In genomic region chr15:83733206-83733605, GRCh38 we compare ENCODE assay signal across 15 cellular contexts.
DNase-seq lines count a peak whose midpoint lies in the region; ATAC-seq, FAIRE-seq and TF ChIP-seq lines count a peak whose summit lies in the region.
"Had no signal": no experiment of that assay in that cellular context is flagged by ENCODE, and none has a peak within 500 bp of the region (broad histone marks: within the 10 kb centered on the region; RNA-seq: fewer than 3 reads in every experiment).

No MANE protein-coding gene starts in this region.

- H3K36me3 Mint-ChIP-seq in activated naive CD4-positive, alpha-beta T cell treated with anti-CD3 and anti-CD28 coated beads for 36 hours (ENCODE audit: low read depth): no peaks in the 10 kb centered on the region
- H3K36me3 Mint-ChIP-seq: CD4-positive, alpha-beta memory T cell; neural progenitor cell; stimulated activated effector memory CD8-positive, alpha-beta T cell treated with anti-CD3 and anti-CD28 coated beads, Interleukin-12 subunit alpha, Interleukin-12 subunit beta, amount 100 ng/mL, for 72 hours had no signal

- TF ChIP-seq POLR2A in lower leg skin (IDR thresholded peaks at IDR 0.05) (no peak), thyroid gland (IDR thresholded peaks at IDR 0.05) (no peak)

- H3K9me3 Mint-ChIP-seq in activated naive CD4-positive, alpha-beta T cell treated with anti-CD3 and anti-CD28 coated beads for 36 hours: no peaks in the 10 kb centered on the region

- 81 to 85% methylated on average over 2 of the region's 2 CpGs for WGBS in pancreas, 2 donors
- 88 to 90% methylated on average over 2 of the region's 2 CpGs for WGBS in lower leg skin, 2 donors
- 88 to 97% methylated on average over 2 of the region's 2 CpGs for WGBS in thyroid gland, 2 donors

- no peaks in the 10 kb centered on the region for H3K9me3 ChIP-seq in pancreas
- H3K9me3 ChIP-seq in thyroid gland: no peaks in the 10 kb centered on the region

- H3K27me3 ChIP-seq in pancreas (no peaks in the 10 kb centered on the region), thyroid gland (no peaks in the 10 kb centered on the region)
- H3K27me3 ChIP-seq: neural progenitor cell had no signal

- DNase-seq in ELR (ENCODE audit: low read depth) (peak; percentile 13), RCC 7860 (ENCODE audit: low spot score) (peak; percentile 93), epithelial cell of proximal tubule (ENCODE audit: low read depth) (peak; percentile 90), pancreas (no peak), coronary artery (ENCODE audit: low spot score) (no peak), lower leg skin (ENCODE audit: low spot score in 2 of 2) (no peak), thyroid gland (no peak)
- DNase-seq in activated naive CD4-positive, alpha-beta T cell treated with anti-CD3 and anti-CD28 coated beads for 36 hours: no peak
- DNase-seq: activated CD4-positive, alpha-beta T cell treated with anti-CD3 and anti-CD28 coated beads for 36 hours; CD4-positive, alpha-beta memory T cell; NCI-H1436 treated with DMSO at 0.1 percent for 48 hours had no signal

- peaks cover 17% of the 10 kb centered on the region for H3K27me3 Mint-ChIP-seq in activated naive CD4-positive, alpha-beta T cell treated with anti-CD3 and anti-CD28 coated beads for 36 hours (ENCODE audit: low read depth)
- H3K27me3 Mint-ChIP-seq: central memory CD8-positive, alpha-beta T cell had no signal

- intact Hi-C loops in pancreas (cut with DNase I): no loop called here
- intact Hi-C loops in lower leg skin (cut with DNase I; ENCODE audit: low total_unique reads): no loop called here
- intact Hi-C loops in thyroid gland (cut with DNase I): no loop called here
- intact Hi-C loops in activated naive CD4-positive, alpha-beta T cell treated with anti-CD3 and anti-CD28 coated beads for 36 hours (cut with micrococcal nuclease): no loop called here

- H3K4me3 ChIP-seq in epithelial cell of proximal tubule (ENCODE audit: low read depth, low read length) (no peak overlapping the region), pancreas (no peak overlapping the region), coronary artery (no peak overlapping the region), lower leg skin (ENCODE audit: low read depth, poor library complexity, severe bottlenecking) (no peak overlapping the region), thyroid gland (replicated peaks in 1 of 3) (no peak overlapping the region)
- H3K4me3 ChIP-seq: neural progenitor cell had no signal

- no peak overlapping the region for H3K4me3 Mint-ChIP-seq in activated naive CD4-positive, alpha-beta T cell treated with anti-CD3 and anti-CD28 coated beads for 36 hours
- H3K4me3 Mint-ChIP-seq: activated CD4-positive, alpha-beta T cell treated with anti-CD3 and anti-CD28 coated beads for 36 hours; activated T-helper 17 cell treated with anti-CD3 and anti-CD28 coated beads, Interleukin-2, amount 50 U/mL, for 72 hours; CD4-positive, alpha-beta memory T cell; central memory CD8-positive, alpha-beta T cell; neural progenitor cell; stimulated activated effector memory CD8-positive, alpha-beta T cell treated with anti-CD3 and anti-CD28 coated beads, Interleukin-12 subunit alpha, Interleukin-12 subunit beta, amount 100 ng/mL, for 72 hours had no signal

- no peak overlapping the region for H3K27ac Mint-ChIP-seq in activated naive CD4-positive, alpha-beta T cell treated with anti-CD3 and anti-CD28 coated beads for 36 hours
- H3K27ac Mint-ChIP-seq: activated CD4-positive, alpha-beta T cell treated with anti-CD3 and anti-CD28 coated beads for 36 hours; activated T-helper 17 cell treated with anti-CD3 and anti-CD28 coated beads, Interleukin-2, amount 50 U/mL, for 72 hours; CD4-positive, alpha-beta memory T cell; neural progenitor cell; stimulated activated effector memory CD8-positive, alpha-beta T cell treated with anti-CD3 and anti-CD28 coated beads, Interleukin-12 subunit alpha, Interleukin-12 subunit beta, amount 100 ng/mL, for 72 hours had no signal

- no peaks in the 10 kb centered on the region for H3K4me1 Mint-ChIP-seq in activated naive CD4-positive, alpha-beta T cell treated with anti-CD3 and anti-CD28 coated beads for 36 hours (ENCODE audit: low read depth)
- H3K4me1 Mint-ChIP-seq: activated CD4-positive, alpha-beta T cell treated with anti-CD3 and anti-CD28 coated beads for 36 hours; activated T-helper 17 cell treated with anti-CD3 and anti-CD28 coated beads, Interleukin-2, amount 50 U/mL, for 72 hours; CD4-positive, alpha-beta memory T cell; central memory CD8-positive, alpha-beta T cell; stimulated activated effector memory CD8-positive, alpha-beta T cell treated with anti-CD3 and anti-CD28 coated beads, Interleukin-12 subunit alpha, Interleukin-12 subunit beta, amount 100 ng/mL, for 72 hours had no signal

- H3K36me3 ChIP-seq in pancreas (no peaks in the 10 kb centered on the region), thyroid gland (no peaks in the 10 kb centered on the region)
- H3K36me3 ChIP-seq: neural progenitor cell had no signal

- TF ChIP-seq CTCF in epithelial cell of proximal tubule (conservative IDR thresholded peaks at IDR 0.05; ENCODE audit: low read depth, low read length) (no peak), pancreas (IDR thresholded peaks at IDR 0.05) (no peak), coronary artery (IDR thresholded peaks at IDR 0.05) (no peak), lower leg skin (IDR thresholded peaks at IDR 0.05) (no peak), thyroid gland (IDR thresholded peaks at IDR 0.05) (no peak)

- peak overlapping the region in 2 of 4 donors; percentile 25 to 33 for H3K27ac ChIP-seq in pancreas
- H3K27ac ChIP-seq in coronary artery: no peak overlapping the region
- H3K27ac ChIP-seq in thyroid gland: no peak overlapping the region
- H3K27ac ChIP-seq: neural progenitor cell had no signal

- FAIRE-seq in RCC 7860 (lab: Jason Lieb, UNC): peak; percentile 96
- no peak for FAIRE-seq in pancreas (lab: Jason Lieb, UNC)

- no peaks in the 10 kb centered on the region for H3K4me1 ChIP-seq in pancreas
- no peaks in the 10 kb centered on the region for H3K4me1 ChIP-seq in thyroid gland

- CTCF ChIA-PET in activated naive CD4-positive, alpha-beta T cell treated with anti-CD3 and anti-CD28 coated beads for 36 hours (lab: Charles Lee): interaction anchor here (1.1 kb wide), 1 partner anchor 103 kb away, joined by 3 read pairs; no protein-coding TSS in a partner anchor

- ATAC-seq in pancreas: peak; percentile 27 to 71 (median 51)
- ATAC-seq: activated CD4-positive, alpha-beta T cell treated with anti-CD3 and anti-CD28 coated beads for 36 hours; activated T-helper 17 cell treated with anti-CD3 and anti-CD28 coated beads, Interleukin-2, amount 50 U/mL, for 72 hours; stimulated activated effector memory CD8-positive, alpha-beta T cell treated with anti-CD3 and anti-CD28 coated beads, Interleukin-12 subunit alpha, Interleukin-12 subunit beta, amount 100 ng/mL, for 72 hours had no signal

Comparison
In these comparisons a context has a peak if more than half of its experiments do, and no peak if none do; other contexts are left out.
1. DNase-seq: peak in ELR (single experiment), RCC 7860 (single experiment) and epithelial cell of proximal tubule (single experiment); none in pancreas (0 of 6), coronary artery (single experiment), lower leg skin (0 of 2), thyroid gland (0 of 2) and activated naive CD4-positive, alpha-beta T cell treated with anti-CD3 and anti-CD28 coated beads for 36 hours (single experiment).